1 cellular context compared by ENCODE assay signal in the genomic region with DNA sequence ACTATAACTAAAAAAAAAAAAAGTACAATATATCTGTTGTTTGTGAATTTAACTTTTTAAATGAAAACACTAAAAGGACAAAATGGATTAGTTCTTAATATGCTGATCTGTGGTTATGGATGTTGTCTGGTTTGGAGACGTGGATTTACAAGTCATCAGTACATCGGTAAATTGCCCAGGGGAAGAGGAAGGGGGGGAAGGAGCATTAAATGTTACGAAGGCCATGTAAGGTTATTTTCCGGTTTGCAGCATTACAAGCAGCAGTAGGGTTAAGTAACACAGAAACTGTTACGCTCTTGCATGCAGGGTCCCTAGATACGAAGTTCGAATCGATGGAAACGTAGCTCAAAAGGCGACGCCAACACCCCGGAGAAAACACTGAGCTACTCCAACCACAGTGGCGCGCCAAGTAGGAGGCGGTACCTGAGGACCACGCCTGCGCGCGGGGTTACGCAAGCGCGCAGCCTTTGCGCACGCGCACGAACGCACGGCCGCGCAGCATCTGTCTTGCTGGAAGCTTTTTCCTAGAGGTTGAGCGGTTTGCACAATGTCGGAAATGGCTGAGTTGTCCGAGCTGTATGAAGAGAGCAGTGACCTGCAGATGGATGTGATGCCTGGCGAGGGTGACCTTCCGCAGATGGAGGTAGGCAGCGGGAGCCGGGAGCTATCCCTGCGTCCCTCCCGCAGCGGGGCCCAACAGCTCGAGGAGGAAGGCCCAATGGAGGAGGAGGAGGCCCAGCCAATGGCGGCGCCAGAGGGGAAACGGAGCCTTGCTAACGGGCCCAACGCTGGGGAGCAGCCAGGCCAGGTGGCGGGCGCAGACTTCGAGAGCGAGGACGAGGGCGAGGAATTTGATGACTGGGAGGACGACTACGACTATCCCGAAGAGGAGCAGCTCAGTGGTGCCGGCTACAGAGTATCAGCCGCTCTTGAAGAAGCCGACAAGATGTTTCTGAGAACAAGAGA.
TF ChIP-seq lines count a peak whose summit lies in the region.

A gene with protein sequence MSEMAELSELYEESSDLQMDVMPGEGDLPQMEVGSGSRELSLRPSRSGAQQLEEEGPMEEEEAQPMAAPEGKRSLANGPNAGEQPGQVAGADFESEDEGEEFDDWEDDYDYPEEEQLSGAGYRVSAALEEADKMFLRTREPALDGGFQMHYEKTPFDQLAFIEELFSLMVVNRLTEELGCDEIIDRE (plus strand): TSS at position 505 of the 966 bp plus-strand sequence. CDS start 43 bp downstream, at position 548.

TF ChIP-seq in GM12878, 131 proteins besides CTCF, POLR2A, EP300 and RAD21 (continued from another document and continues in another):
- TF ChIP-seq, protein P1, sequence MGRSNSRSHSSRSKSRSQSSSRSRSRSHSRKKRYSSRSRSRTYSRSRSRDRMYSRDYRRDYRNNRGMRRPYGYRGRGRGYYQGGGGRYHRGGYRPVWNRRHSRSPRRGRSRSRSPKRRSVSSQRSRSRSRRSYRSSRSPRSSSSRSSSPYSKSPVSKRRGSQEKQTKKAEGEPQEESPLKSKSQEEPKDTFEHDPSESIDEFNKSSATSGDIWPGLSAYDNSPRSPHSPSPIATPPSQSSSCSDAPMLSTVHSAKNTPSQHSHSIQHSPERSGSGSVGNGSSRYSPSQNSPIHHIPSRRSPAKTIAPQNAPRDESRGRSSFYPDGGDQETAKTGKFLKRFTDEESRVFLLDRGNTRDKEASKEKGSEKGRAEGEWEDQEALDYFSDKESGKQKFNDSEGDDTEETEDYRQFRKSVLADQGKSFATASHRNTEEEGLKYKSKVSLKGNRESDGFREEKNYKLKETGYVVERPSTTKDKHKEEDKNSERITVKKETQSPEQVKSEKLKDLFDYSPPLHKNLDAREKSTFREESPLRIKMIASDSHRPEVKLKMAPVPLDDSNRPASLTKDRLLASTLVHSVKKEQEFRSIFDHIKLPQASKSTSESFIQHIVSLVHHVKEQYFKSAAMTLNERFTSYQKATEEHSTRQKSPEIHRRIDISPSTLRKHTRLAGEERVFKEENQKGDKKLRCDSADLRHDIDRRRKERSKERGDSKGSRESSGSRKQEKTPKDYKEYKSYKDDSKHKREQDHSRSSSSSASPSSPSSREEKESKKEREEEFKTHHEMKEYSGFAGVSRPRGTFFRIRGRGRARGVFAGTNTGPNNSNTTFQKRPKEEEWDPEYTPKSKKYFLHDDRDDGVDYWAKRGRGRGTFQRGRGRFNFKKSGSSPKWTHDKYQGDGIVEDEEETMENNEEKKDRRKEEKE (IDR thresholded peaks at IDR 0.05): no peak
- TF ChIP-seq DPF2 (IDR thresholded peaks at IDR 0.05): 0 out of 2 replicates have a peak, but pooled peaks have one; percentile 55
- TF ChIP-seq CBX3 (IDR thresholded peaks at IDR 0.05; ENCODE audit: borderline replicate concordance, low read depth): no peak
- no peak for TF ChIP-seq SP1 (IDR thresholded peaks at IDR 0.05; ENCODE audit: low read depth, low read length)
- peak; percentile 87 for TF ChIP-seq PML (IDR thresholded peaks at IDR 0.05; ENCODE audit: low read length)
- TF ChIP-seq ATF7 (IDR thresholded peaks at IDR 0.05; ENCODE audit: low read depth): peak; percentile 82
- TF ChIP-seq SREBF1 (IDR thresholded peaks at IDR 0.05; ENCODE audit: low read length): no peak
- no peak for TF ChIP-seq ZNF274 (IDR thresholded peaks at IDR 0.05; ENCODE audit: insufficient read depth, insufficient read length)
- no peak for TF ChIP-seq ESRRA (IDR thresholded peaks at IDR 0.05; ENCODE audit: low read length)
- TF ChIP-seq ZNF384 (IDR thresholded peaks at IDR 0.05; ENCODE audit: borderline replicate concordance, low read depth, low read length): no peak
- TF ChIP-seq ZNF24 (IDR thresholded peaks at IDR 0.05): no peak
- TF ChIP-seq, protein P2, sequence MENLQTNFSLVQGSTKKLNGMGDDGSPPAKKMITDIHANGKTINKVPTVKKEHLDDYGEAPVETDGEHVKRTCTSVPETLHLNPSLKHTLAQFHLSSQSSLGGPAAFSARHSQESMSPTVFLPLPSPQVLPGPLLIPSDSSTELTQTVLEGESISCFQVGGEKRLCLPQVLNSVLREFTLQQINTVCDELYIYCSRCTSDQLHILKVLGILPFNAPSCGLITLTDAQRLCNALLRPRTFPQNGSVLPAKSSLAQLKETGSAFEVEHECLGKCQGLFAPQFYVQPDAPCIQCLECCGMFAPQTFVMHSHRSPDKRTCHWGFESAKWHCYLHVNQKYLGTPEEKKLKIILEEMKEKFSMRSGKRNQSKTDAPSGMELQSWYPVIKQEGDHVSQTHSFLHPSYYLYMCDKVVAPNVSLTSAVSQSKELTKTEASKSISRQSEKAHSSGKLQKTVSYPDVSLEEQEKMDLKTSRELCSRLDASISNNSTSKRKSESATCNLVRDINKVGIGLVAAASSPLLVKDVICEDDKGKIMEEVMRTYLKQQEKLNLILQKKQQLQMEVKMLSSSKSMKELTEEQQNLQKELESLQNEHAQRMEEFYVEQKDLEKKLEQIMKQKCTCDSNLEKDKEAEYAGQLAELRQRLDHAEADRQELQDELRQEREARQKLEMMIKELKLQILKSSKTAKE (IDR thresholded peaks at IDR 0.05; ENCODE audit: low read depth, poor library complexity, severe bottlenecking): peak; percentile 17
- TF ChIP-seq, protein P3, sequence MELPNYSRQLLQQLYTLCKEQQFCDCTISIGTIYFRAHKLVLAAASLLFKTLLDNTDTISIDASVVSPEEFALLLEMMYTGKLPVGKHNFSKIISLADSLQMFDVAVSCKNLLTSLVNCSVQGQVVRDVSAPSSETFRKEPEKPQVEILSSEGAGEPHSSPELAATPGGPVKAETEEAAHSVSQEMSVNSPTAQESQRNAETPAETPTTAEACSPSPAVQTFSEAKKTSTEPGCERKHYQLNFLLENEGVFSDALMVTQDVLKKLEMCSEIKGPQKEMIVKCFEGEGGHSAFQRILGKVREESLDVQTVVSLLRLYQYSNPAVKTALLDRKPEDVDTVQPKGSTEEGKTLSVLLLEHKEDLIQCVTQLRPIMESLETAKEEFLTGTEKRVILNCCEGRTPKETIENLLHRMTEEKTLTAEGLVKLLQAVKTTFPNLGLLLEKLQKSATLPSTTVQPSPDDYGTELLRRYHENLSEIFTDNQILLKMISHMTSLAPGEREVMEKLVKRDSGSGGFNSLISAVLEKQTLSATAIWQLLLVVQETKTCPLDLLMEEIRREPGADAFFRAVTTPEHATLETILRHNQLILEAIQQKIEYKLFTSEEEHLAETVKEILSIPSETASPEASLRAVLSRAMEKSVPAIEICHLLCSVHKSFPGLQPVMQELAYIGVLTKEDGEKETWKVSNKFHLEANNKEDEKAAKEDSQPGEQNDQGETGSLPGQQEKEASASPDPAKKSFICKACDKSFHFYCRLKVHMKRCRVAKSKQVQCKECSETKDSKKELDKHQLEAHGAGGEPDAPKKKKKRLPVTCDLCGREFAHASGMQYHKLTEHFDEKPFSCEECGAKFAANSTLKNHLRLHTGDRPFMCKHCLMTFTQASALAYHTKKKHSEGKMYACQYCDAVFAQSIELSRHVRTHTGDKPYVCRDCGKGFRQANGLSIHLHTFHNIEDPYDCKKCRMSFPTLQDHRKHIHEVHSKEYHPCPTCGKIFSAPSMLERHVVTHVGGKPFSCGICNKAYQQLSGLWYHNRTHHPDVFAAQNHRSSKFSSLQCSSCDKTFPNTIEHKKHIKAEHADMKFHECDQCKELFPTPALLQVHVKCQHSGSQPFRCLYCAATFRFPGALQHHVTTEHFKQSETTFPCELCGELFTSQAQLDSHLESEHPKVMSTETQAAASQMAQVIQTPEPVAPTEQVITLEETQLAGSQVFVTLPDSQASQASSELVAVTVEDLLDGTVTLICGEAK (IDR thresholded peaks at IDR 0.05; ENCODE audit: borderline replicate concordance): no peak; the same call in 1 of the 2 replicates
- no peak for TF ChIP-seq ZSCAN29 (IDR thresholded peaks at IDR 0.05)
- TF ChIP-seq TBL1XR1 (IDR thresholded peaks at IDR 0.05; ENCODE audit: low read depth, low read length): peak; percentile 59; the same call in 1 of the 2 replicates
- TF ChIP-seq, protein P4, sequence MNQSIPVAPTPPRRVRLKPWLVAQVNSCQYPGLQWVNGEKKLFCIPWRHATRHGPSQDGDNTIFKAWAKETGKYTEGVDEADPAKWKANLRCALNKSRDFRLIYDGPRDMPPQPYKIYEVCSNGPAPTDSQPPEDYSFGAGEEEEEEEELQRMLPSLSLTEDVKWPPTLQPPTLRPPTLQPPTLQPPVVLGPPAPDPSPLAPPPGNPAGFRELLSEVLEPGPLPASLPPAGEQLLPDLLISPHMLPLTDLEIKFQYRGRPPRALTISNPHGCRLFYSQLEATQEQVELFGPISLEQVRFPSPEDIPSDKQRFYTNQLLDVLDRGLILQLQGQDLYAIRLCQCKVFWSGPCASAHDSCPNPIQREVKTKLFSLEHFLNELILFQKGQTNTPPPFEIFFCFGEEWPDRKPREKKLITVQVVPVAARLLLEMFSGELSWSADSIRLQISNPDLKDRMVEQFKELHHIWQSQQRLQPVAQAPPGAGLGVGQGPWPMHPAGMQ (IDR thresholded peaks at IDR 0.05; ENCODE audit: borderline replicate concordance): no peak
- TF ChIP-seq MYB (IDR thresholded peaks at IDR 0.05; ENCODE audit: borderline replicate concordance, low read depth, low read length): no peak
- no peak for TF ChIP-seq KAT2A (conservative IDR thresholded peaks at IDR 0.05; ENCODE audit: control insufficient read depth, low read depth, low read length)
- TF ChIP-seq, protein P5, sequence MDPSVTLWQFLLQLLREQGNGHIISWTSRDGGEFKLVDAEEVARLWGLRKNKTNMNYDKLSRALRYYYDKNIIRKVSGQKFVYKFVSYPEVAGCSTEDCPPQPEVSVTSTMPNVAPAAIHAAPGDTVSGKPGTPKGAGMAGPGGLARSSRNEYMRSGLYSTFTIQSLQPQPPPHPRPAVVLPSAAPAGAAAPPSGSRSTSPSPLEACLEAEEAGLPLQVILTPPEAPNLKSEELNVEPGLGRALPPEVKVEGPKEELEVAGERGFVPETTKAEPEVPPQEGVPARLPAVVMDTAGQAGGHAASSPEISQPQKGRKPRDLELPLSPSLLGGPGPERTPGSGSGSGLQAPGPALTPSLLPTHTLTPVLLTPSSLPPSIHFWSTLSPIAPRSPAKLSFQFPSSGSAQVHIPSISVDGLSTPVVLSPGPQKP (IDR thresholded peaks at IDR 0.05; ENCODE audit: low read depth, low read length): peak; percentile 66
- peak; percentile 94 for TF ChIP-seq POLR2AphosphoS2 (IDR thresholded peaks at IDR 0.05; ENCODE audit: low read depth, low read length)
- TF ChIP-seq YY1 (IDR thresholded peaks at IDR 0.05; ENCODE audit: low read depth, low read length): peak; percentile 93
- TF ChIP-seq HCFC1 (IDR thresholded peaks at IDR 0.05; ENCODE audit: low read length): 0 out of 2 replicates have a peak, but pooled peaks have one; percentile 21
- no peak for TF ChIP-seq ETV6 (conservative IDR thresholded peaks at IDR 0.05 in 1 of 2, IDR thresholded peaks at IDR 0.05 in 1 of 2; ENCODE audit: borderline replicate concordance in 1 of 2, low read depth in 1 of 2)
- peak; percentile 32; the same call in 1 of the 2 replicates for TF ChIP-seq NR2C1 (IDR thresholded peaks at IDR 0.05)
- TF ChIP-seq SRF (IDR thresholded peaks at IDR 0.05; ENCODE audit: low read depth in 2 of 2, low read length in 2 of 2): peak; percentile 90 to 95
- peak; percentile 94 for TF ChIP-seq SMAD5 (IDR thresholded peaks at IDR 0.05; ENCODE audit: low read depth)
- TF ChIP-seq NR2F1 (conservative IDR thresholded peaks at IDR 0.05): no peak
- TF ChIP-seq NBN (IDR thresholded peaks at IDR 0.05): peak; percentile 70; the same call in 1 of the 2 replicates
- TF ChIP-seq, protein P6, sequence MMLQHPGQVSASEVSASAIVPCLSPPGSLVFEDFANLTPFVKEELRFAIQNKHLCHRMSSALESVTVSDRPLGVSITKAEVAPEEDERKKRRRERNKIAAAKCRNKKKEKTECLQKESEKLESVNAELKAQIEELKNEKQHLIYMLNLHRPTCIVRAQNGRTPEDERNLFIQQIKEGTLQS (IDR thresholded peaks at IDR 0.05; ENCODE audit: borderline replicate concordance, extremely low read depth, low read depth, low read length): no peak
- peak; percentile 64; the same call in 1 of the 2 replicates for TF ChIP-seq TAF1 (IDR thresholded peaks at IDR 0.05; ENCODE audit: borderline replicate concordance, low read depth, low read length)
- peak; percentile 60; the same call in 1 of the 2 replicates for TF ChIP-seq PAX5 (IDR thresholded peaks at IDR 0.05; ENCODE audit: borderline replicate concordance, low read depth, low read length)
- TF ChIP-seq, protein P7, sequence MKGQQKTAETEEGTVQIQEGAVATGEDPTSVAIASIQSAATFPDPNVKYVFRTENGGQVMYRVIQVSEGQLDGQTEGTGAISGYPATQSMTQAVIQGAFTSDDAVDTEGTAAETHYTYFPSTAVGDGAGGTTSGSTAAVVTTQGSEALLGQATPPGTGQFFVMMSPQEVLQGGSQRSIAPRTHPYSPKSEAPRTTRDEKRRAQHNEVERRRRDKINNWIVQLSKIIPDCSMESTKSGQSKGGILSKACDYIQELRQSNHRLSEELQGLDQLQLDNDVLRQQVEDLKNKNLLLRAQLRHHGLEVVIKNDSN (IDR thresholded peaks at IDR 0.05; ENCODE audit: borderline replicate concordance, extremely low read length, insufficient read depth, low read depth, low read length): no peak
- 0 out of 3 replicates have a peak, but pooled peaks have one; percentile 10 for TF ChIP-seq POU2F2 (IDR thresholded peaks at IDR 0.05; ENCODE audit: borderline replicate concordance, low read depth, low read length)
- TF ChIP-seq SMAD1 (IDR thresholded peaks at IDR 0.05; ENCODE audit: low read depth, partially characterized antibody): peak; percentile 23
- TF ChIP-seq NFYA (IDR thresholded peaks at IDR 0.05; ENCODE audit: borderline replicate concordance, low read depth, low read length): no peak
- TF ChIP-seq SIN3A (IDR thresholded peaks at IDR 0.05; ENCODE audit: low read depth, low read length): no peak
- TF ChIP-seq STAT1 (conservative IDR thresholded peaks at IDR 0.05): no peak
- TF ChIP-seq MTA2 (IDR thresholded peaks at IDR 0.05; ENCODE audit: low read depth): peak; percentile 26; the same call in 1 of the 2 replicates
- TF ChIP-seq BHLHE40 (IDR thresholded peaks at IDR 0.05; ENCODE audit: borderline replicate concordance in 1 of 2, low read depth in 2 of 2, low read length in 1 of 2): peak in 1 of 2 experiments; percentile 46; a peak in 3 of 4 replicates
- no peak for TF ChIP-seq ASH2L (IDR thresholded peaks at IDR 0.05; ENCODE audit: borderline replicate concordance, low read depth)
- no peak for TF ChIP-seq HDGF (IDR thresholded peaks at IDR 0.05)
- TF ChIP-seq ZNF217 (IDR thresholded peaks at IDR 0.05): no peak
- no peak for TF ChIP-seq ZBED1 (IDR thresholded peaks at IDR 0.05; ENCODE audit: borderline replicate concordance)
- no peak for TF ChIP-seq ZZZ3 (IDR thresholded peaks at IDR 0.05; ENCODE audit: control insufficient read depth, insufficient read length, low read depth)
